1 cellular context compared by ENCODE assay signal in genomic region chr17:40191237-40192208, GRCh38.
TF ChIP-seq lines count a peak whose summit lies in the region.

No MANE protein-coding gene starts in this region.

TF ChIP-seq in K562, 482 proteins besides CTCF, POLR2A, EP300 and RAD21 (continued from another document and continues in another):
- TF ChIP-seq NR0B1 (IDR thresholded peaks at IDR 0.05; ENCODE audit: partially characterized antibody) (no peak), GATAD2B (IDR thresholded peaks at IDR 0.05; ENCODE audit: borderline replicate concordance) (no peak), POLR2AphosphoS5 (IDR thresholded peaks at IDR 0.05; ENCODE audit: control insufficient read depth, insufficient read depth, low read depth, low read length) (no peak), PCBP2 (IDR thresholded peaks at IDR 0.05; ENCODE audit: low read depth, low read length, poor library complexity, severe bottlenecking) (no peak), PTRF (tag; IDR thresholded peaks at IDR 0.05) (no peak), ZNF124 (CRISPR knock-in tag; IDR thresholded peaks at IDR 0.05) (no peak), LEF1 (IDR thresholded peaks at IDR 0.05) (no peak), CBX2 (IDR thresholded peaks at IDR 0.05; ENCODE audit: insufficient read depth, low read length, poor library complexity, severe bottlenecking) (no peak), ZNF740 (CRISPR knock-in tag; IDR thresholded peaks at IDR 0.05) (no peak), ZNF740 (tag; IDR thresholded peaks at IDR 0.05) (no peak), MEIS2 (IDR thresholded peaks at IDR 0.05; ENCODE audit: partially characterized antibody) (no peak), CTBP1 (IDR thresholded peaks at IDR 0.05; ENCODE audit: borderline replicate concordance) (peak; percentile 95), SREBF1 (IDR thresholded peaks at IDR 0.05; ENCODE audit: borderline replicate concordance, low read depth, low read length) (no peak), RBM15 (IDR thresholded peaks at IDR 0.05; ENCODE audit: insufficient read depth, low read length) (no peak), E2F5 (CRISPR knock-in tag; IDR thresholded peaks at IDR 0.05) (no peak), HDAC1 (IDR thresholded peaks at IDR 0.05) (peak in 1 of 2 experiments; percentile 60; a peak in 2 of 4 replicates), ZNF644 (tag; IDR thresholded peaks at IDR 0.05; ENCODE audit: low read depth) (no peak), CEBPB (tag; IDR thresholded peaks at IDR 0.05) (no peak), ZNF212 (CRISPR knock-in tag; IDR thresholded peaks at IDR 0.05) (no peak), TAF15 (IDR thresholded peaks at IDR 0.05; ENCODE audit: low read depth, low read length) (no peak), ATF6 (CRISPR knock-in tag; IDR thresholded peaks at IDR 0.05) (no peak), TCF7L2 (IDR thresholded peaks at IDR 0.05; ENCODE audit: low read depth, low read length) (no peak), KAT8 (IDR thresholded peaks at IDR 0.05; ENCODE audit: low read depth) (no peak), CLOCK (CRISPR knock-in tag; IDR thresholded peaks at IDR 0.05; ENCODE audit: borderline replicate concordance) (no peak), ELK1 (CRISPR knock-in tag; IDR thresholded peaks at IDR 0.05) (no peak), ZNF589 (CRISPR knock-in tag; IDR thresholded peaks at IDR 0.05; ENCODE audit: low read depth) (no peak), MGA (IDR thresholded peaks at IDR 0.05) (no peak; the same call in 1 of the 2 replicates), HMGXB4 (CRISPR knock-in tag; IDR thresholded peaks at IDR 0.05) (0 out of 2 replicates have a peak, but pooled peaks have one; percentile 49), IRF9 (tag; IDR thresholded peaks at IDR 0.05) (no peak), WHSC1 (IDR thresholded peaks at IDR 0.05; ENCODE audit: low read length) (no peak), U2AF2 (optimal IDR thresholded peaks at IDR 0.05; ENCODE audit: low read depth, low read length) (no peak), KDM2B (CRISPR knock-in tag; IDR thresholded peaks at IDR 0.05) (0 out of 2 replicates have a peak, but pooled peaks have one; percentile 39), SMAD3 (CRISPR knock-in tag; conservative IDR thresholded peaks at IDR 0.05) (no peak), NCOA1 (IDR thresholded peaks at IDR 0.05; ENCODE audit: low read depth) (0 out of 2 replicates have a peak, but pooled peaks have one; percentile 24)
